ENCODE assay signal across 2 cellular contexts in genomic region chr11:102287963-102288744, GRCh38.
TF ChIP-seq lines count a peak whose summit lies in the region.

No MANE protein-coding gene starts in this region.

TF ChIP-seq in A549, 52 proteins besides CTCF, POLR2A, EP300 and RAD21:
- TF ChIP-seq CEBPB (IDR thresholded peaks at IDR 0.05) (0 out of 4 replicates have a peak, but pooled peaks of 1 of the 2 experiments have one; percentile 10), ZSCAN20 (CRISPR knock-in tag; IDR thresholded peaks at IDR 0.05) (no peak), SMC3 (IDR thresholded peaks at IDR 0.05) (peak; percentile 65), E2F6 (IDR thresholded peaks at IDR 0.05; ENCODE audit: borderline replicate concordance, low read depth) (no peak), ELK1 (IDR thresholded peaks at IDR 0.05; ENCODE audit: low read depth, low read length) (no peak)

TF ChIP-seq in K562, 482 proteins besides CTCF, POLR2A, EP300 and RAD21:
- TF ChIP-seq SMC3 (conservative IDR thresholded peaks at IDR 0.05; ENCODE audit: insufficient read depth, low read depth, low read length) = peak; percentile 47; the same call in 1 of the 2 replicates
- no peak for TF ChIP-seq BHLHE40 (IDR thresholded peaks at IDR 0.05; ENCODE audit: low read length)
- TF ChIP-seq BRD9 (IDR thresholded peaks at IDR 0.05; ENCODE audit: low read depth, partially characterized antibody) = peak; percentile 52
- no peak for TF ChIP-seq THAP7 (CRISPR knock-in tag; IDR thresholded peaks at IDR 0.05)
- TF ChIP-seq EHMT2 (IDR thresholded peaks at IDR 0.05) = peak; percentile 74
- no peak; a peak in 1 of 4 replicates for TF ChIP-seq MAZ (CRISPR knock-in tag; conservative IDR thresholded peaks at IDR 0.05 in 1 of 2, IDR thresholded peaks at IDR 0.05 in 1 of 2)
- TF ChIP-seq HDAC6 (IDR thresholded peaks at IDR 0.05; ENCODE audit: low read depth, low read length) = no peak
- no peak for TF ChIP-seq HIVEP1 (CRISPR knock-in tag; IDR thresholded peaks at IDR 0.05)
- TF ChIP-seq ATF1 (CRISPR knock-in tag; IDR thresholded peaks at IDR 0.05) = no peak
- TF ChIP-seq ATF1 (tag; IDR thresholded peaks at IDR 0.05) = 0 out of 2 replicates have a peak, but pooled peaks have one; percentile 19
- peak; percentile 44; the same call in 1 of the 2 replicates for TF ChIP-seq ARID2 (IDR thresholded peaks at IDR 0.05)
- no peak for TF ChIP-seq NCOA1 (IDR thresholded peaks at IDR 0.05; ENCODE audit: low read depth)
